Comparison of ENCODE assay signal across 13 cellular contexts in genomic region chr3:60009931-60010478, GRCh38.
DNase-seq lines count a peak whose midpoint lies in the region; ATAC-seq and TF ChIP-seq lines count a peak whose summit lies in the region.
"Had no signal": no experiment of that assay in that cellular context is flagged by ENCODE, and none has a peak within 500 bp of the region (broad histone marks: within the 10 kb centered on the region; RNA-seq: fewer than 3 reads in every experiment).

No MANE protein-coding gene starts in this region.

- H3K27ac Mint-ChIP-seq in activated naive CD4-positive, alpha-beta T cell treated with anti-CD3 and anti-CD28 coated beads for 36 hours: peak overlapping the region; percentile 97
- peak overlapping the region; percentile 85 for H3K27ac Mint-ChIP-seq in activated T-helper 2 cell treated with anti-CD3 and anti-CD28 coated beads, Interferon-gamma antibody, Interleukin-2, Interleukin-4, amounts not matched to agents 10 μg/mL and 5 μg/mL and 100 μg/mL, durations not matched to agents 14 hours and 24 hours and 36 hours
- no peak overlapping the region for H3K27ac Mint-ChIP-seq in stimulated activated naive B cell treated with anti-CD40 and anti-IgM and Interleukin-4, amounts not matched to agents 10 μg/mL and 1 μg/mL and 100 μg/mL, for 72 hours

- H3K9me3 Mint-ChIP-seq in activated naive CD4-positive, alpha-beta T cell treated with anti-CD3 and anti-CD28 coated beads for 36 hours: no peaks in the 10 kb centered on the region
- H3K9me3 Mint-ChIP-seq in activated T-helper 2 cell treated with anti-CD3 and anti-CD28 coated beads, Interferon-gamma antibody, Interleukin-2, Interleukin-4, amounts not matched to agents 10 μg/mL and 5 μg/mL and 100 μg/mL, durations not matched to agents 14 hours and 24 hours and 36 hours: peaks cover 4% of the 10 kb centered on the region
- H3K9me3 Mint-ChIP-seq in stimulated activated naive B cell treated with anti-CD40 and anti-IgM and Interleukin-4, amounts not matched to agents 10 μg/mL and 1 μg/mL and 100 μg/mL, for 72 hours: peaks cover 2 to 3% of the 10 kb centered on the region in 2 donors

- H3K4me3 Mint-ChIP-seq in activated naive CD4-positive, alpha-beta T cell treated with anti-CD3 and anti-CD28 coated beads for 36 hours: peak overlapping the region; percentile 75
- H3K4me3 Mint-ChIP-seq in activated T-helper 2 cell treated with anti-CD3 and anti-CD28 coated beads, Interferon-gamma antibody, Interleukin-2, Interleukin-4, amounts not matched to agents 10 μg/mL and 5 μg/mL and 100 μg/mL, durations not matched to agents 14 hours and 24 hours and 36 hours (ENCODE audit: low read depth): peak overlapping the region; percentile 3
- no peak overlapping the region for H3K4me3 Mint-ChIP-seq in stimulated activated naive B cell treated with anti-CD40 and anti-IgM and Interleukin-4, amounts not matched to agents 10 μg/mL and 1 μg/mL and 100 μg/mL, for 72 hours

- CTCF ChIA-PET in activated naive CD4-positive, alpha-beta T cell treated with anti-CD3 and anti-CD28 coated beads for 36 hours (lab: Charles Lee): interaction anchor here (0.9 to 1.6 kb wide), 4 partner anchors 9 to 70 kb away, joined by 3 to 6 read pairs (median 4); no protein-coding TSS in a partner anchor

- H3K9me3 ChIP-seq in thymus (ENCODE audit: control insufficient read depth) (no peaks in the 10 kb centered on the region), thyroid gland (no peaks in the 10 kb centered on the region)
- H3K9me3 ChIP-seq: Caco-2, gastrocnemius medialis had no signal

- WGBS in thymus: 94% methylated on average over 3 of the region's 3 CpGs
- WGBS in thyroid gland, 2 donors: 89 to 90% methylated on average over 3 of the region's 3 CpGs

- peaks cover 15% of the 10 kb centered on the region for H3K36me3 Mint-ChIP-seq in activated naive CD4-positive, alpha-beta T cell treated with anti-CD3 and anti-CD28 coated beads for 36 hours (ENCODE audit: low read depth)
- H3K36me3 Mint-ChIP-seq in activated T-helper 2 cell treated with anti-CD3 and anti-CD28 coated beads, Interferon-gamma antibody, Interleukin-2, Interleukin-4, amounts not matched to agents 10 μg/mL and 5 μg/mL and 100 μg/mL, durations not matched to agents 14 hours and 24 hours and 36 hours (ENCODE audit: low read depth): peaks cover 57% of the 10 kb centered on the region
- H3K36me3 Mint-ChIP-seq in stimulated activated naive B cell treated with anti-CD40 and anti-IgM and Interleukin-4, amounts not matched to agents 10 μg/mL and 1 μg/mL and 100 μg/mL, for 72 hours: peaks cover 3 to 8% of the 10 kb centered on the region in 2 donors

- H3K36me3 ChIP-seq in thymus (ENCODE audit: control insufficient read depth, insufficient read depth): no peaks in the 10 kb centered on the region
- H3K36me3 ChIP-seq in thyroid gland: no peaks in the 10 kb centered on the region
- H3K36me3 ChIP-seq: gastrocnemius medialis had no signal

- H3K27ac ChIP-seq in thymus (ENCODE audit: low read depth) (peak overlapping the region; percentile 81), thyroid gland (no peak overlapping the region)
- H3K27ac ChIP-seq: gastrocnemius medialis, HL-60, SK-N-MC had no signal

- H3K4me3 ChIP-seq in Jurkat, Clone E6-1 (ENCODE audit: low read length): peak overlapping the region; percentile 40
- H3K4me3 ChIP-seq in thymus (ENCODE audit: low read length): peak overlapping the region; percentile 16
- H3K4me3 ChIP-seq in thyroid gland (replicated peaks in 1 of 3): no peak overlapping the region
- H3K4me3 ChIP-seq: gastrocnemius medialis had no signal

- H3K4me1 Mint-ChIP-seq in activated naive CD4-positive, alpha-beta T cell treated with anti-CD3 and anti-CD28 coated beads for 36 hours (ENCODE audit: low read depth): peaks cover 88% of the 10 kb centered on the region
- peaks cover 67% of the 10 kb centered on the region for H3K4me1 Mint-ChIP-seq in activated T-helper 2 cell treated with anti-CD3 and anti-CD28 coated beads, Interferon-gamma antibody, Interleukin-2, Interleukin-4, amounts not matched to agents 10 μg/mL and 5 μg/mL and 100 μg/mL, durations not matched to agents 14 hours and 24 hours and 36 hours (ENCODE audit: low read depth)
- H3K4me1 Mint-ChIP-seq in stimulated activated naive B cell treated with anti-CD40 and anti-IgM and Interleukin-4, amounts not matched to agents 10 μg/mL and 1 μg/mL and 100 μg/mL, for 72 hours: peaks cover 8 to 21% of the 10 kb centered on the region in 2 donors

- no peaks in the 10 kb centered on the region for H3K27me3 Mint-ChIP-seq in activated naive CD4-positive, alpha-beta T cell treated with anti-CD3 and anti-CD28 coated beads for 36 hours (ENCODE audit: low read depth)
- no peaks in the 10 kb centered on the region for H3K27me3 Mint-ChIP-seq in activated T-helper 2 cell treated with anti-CD3 and anti-CD28 coated beads, Interferon-gamma antibody, Interleukin-2, Interleukin-4, amounts not matched to agents 10 μg/mL and 5 μg/mL and 100 μg/mL, durations not matched to agents 14 hours and 24 hours and 36 hours (ENCODE audit: low read depth)
- H3K27me3 Mint-ChIP-seq in stimulated activated naive B cell treated with anti-CD40 and anti-IgM and Interleukin-4, amounts not matched to agents 10 μg/mL and 1 μg/mL and 100 μg/mL, for 72 hours: no peaks in the 10 kb centered on the region

- no peak for TF ChIP-seq POLR2A in thyroid gland (IDR thresholded peaks at IDR 0.05)

- intact Hi-C loops in activated naive CD4-positive, alpha-beta T cell treated with anti-CD3 and anti-CD28 coated beads for 36 hours (cut with micrococcal nuclease): loop anchor here (1.0 to 10.0 kb wide), 11 partner anchors 8 to 1515 kb away; no protein-coding TSS in a partner anchor
- intact Hi-C loops in activated T-helper 2 cell treated with anti-CD3 and anti-CD28 coated beads, Interferon-gamma antibody, Interleukin-2, Interleukin-4, amounts not matched to agents 10 μg/mL and 5 μg/mL and 100 μg/mL, durations not matched to agents 14 hours and 24 hours and 36 hours (cut with micrococcal nuclease): loop anchor here (1.0 to 10.0 kb wide), 4 partner anchors 15 to 555 kb away; no protein-coding TSS in a partner anchor
- intact Hi-C loops in thyroid gland (cut with DNase I): no loop called here

- TF ChIP-seq CTCF in thyroid gland (IDR thresholded peaks at IDR 0.05): no peak
- TF ChIP-seq CTCF in GM13977 (IDR thresholded peaks at IDR 0.05; ENCODE audit: extremely low read depth, insufficient read depth, missing control alignments): no peak

- no peak for DNase-seq in activated naive CD4-positive, alpha-beta T cell treated with anti-CD3 and anti-CD28 coated beads for 36 hours
- no peak for DNase-seq in activated naive CD4-positive, alpha-beta T cell treated with Interleukin-2 at 50 U/mL for 16 hours
- DNase-seq in Jurkat, Clone E6-1 (ENCODE audit: low read depth, low spot score): no peak
- no peak for DNase-seq in activated T-helper 2 cell treated with anti-CD3 and anti-CD28 coated beads, Interferon-gamma antibody, Interleukin-2, Interleukin-4, amounts not matched to agents 10 μg/mL and 5 μg/mL and 100 μg/mL, durations not matched to agents 14 hours and 24 hours and 36 hours (ENCODE audit: low spot score)
- DNase-seq in thyroid gland (no peak), GM13977 (ENCODE audit: low spot score) (no peak)
- no peak for DNase-seq in stimulated activated naive B cell treated with anti-CD40 and anti-IgM and Interleukin-4, amounts not matched to agents 10 μg/mL and 1 μg/mL and 100 μg/mL, for 72 hours
- DNase-seq: Caco-2, gastrocnemius medialis, NCI-H187 had no signal

- peaks cover 15% of the 10 kb centered on the region for H3K4me1 ChIP-seq in thymus (ENCODE audit: control insufficient read depth, insufficient read depth, low read length)
- peaks cover 0 to 4% of the 10 kb centered on the region in 2 donors for H3K4me1 ChIP-seq in thyroid gland
- H3K4me1 ChIP-seq: gastrocnemius medialis had no signal

- no peaks in the 10 kb centered on the region for H3K27me3 ChIP-seq in thymus (ENCODE audit: control insufficient read depth, insufficient read depth)
- H3K27me3 ChIP-seq in thyroid gland: no peaks in the 10 kb centered on the region
- H3K27me3 ChIP-seq: gastrocnemius medialis had no signal

- no peak for ATAC-seq in stimulated activated naive B cell treated with anti-CD40 and anti-IgM and Interleukin-4, amounts not matched to agents 10 μg/mL and 1 μg/mL and 100 μg/mL, for 72 hours (replicated peaks)
- ATAC-seq: gastrocnemius medialis had no signal

- in situ Hi-C loops in GM13977 (cut with MboI; ENCODE audit: low pct_unique_long_range_greater_than_20kb, low sequenced_read_pairs, unreplicated experiment): no loop called here

Comparison
In these comparisons a context has a peak if more than half of its experiments do, and no peak if none do; other contexts are left out.
1. H3K4me3 Mint-ChIP-seq: peak in activated naive CD4-positive, alpha-beta T cell treated with anti-CD3 and anti-CD28 coated beads for 36 hours (single experiment) and activated T-helper 2 cell treated with anti-CD3 and anti-CD28 coated beads, Interferon-gamma antibody, Interleukin-2, Interleukin-4, amounts not matched to agents 10 μg/mL and 5 μg/mL and 100 μg/mL, durations not matched to agents 14 hours and 24 hours and 36 hours (single experiment); none in stimulated activated naive B cell treated with anti-CD40 and anti-IgM and Interleukin-4, amounts not matched to agents 10 μg/mL and 1 μg/mL and 100 μg/mL, for 72 hours (0 of 2).
2. H3K4me3 ChIP-seq: peak in Jurkat, Clone E6-1 (single experiment) and thymus (single experiment); none in thyroid gland (0 of 3).